ENCODE assay signal across 27 cellular contexts in the genomic region with DNA sequence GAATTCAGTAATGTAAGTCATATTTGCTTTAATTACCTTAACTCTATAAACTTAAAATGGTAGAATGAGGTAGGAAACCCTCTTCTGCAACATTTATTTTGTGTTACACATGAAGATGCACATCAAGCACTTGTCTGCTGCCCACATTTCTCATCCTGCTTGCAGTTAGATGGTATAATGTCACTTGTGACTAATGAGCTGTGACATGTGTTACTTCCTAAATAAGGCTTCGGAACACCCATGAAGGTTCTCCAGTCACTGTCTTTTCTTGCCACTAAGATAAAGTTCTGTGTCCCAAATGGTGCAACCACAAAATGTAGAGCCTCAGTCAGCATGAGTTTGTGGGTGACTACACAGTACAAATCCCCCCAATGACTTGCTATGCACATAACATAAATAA.
"Had no signal": no experiment of that assay in that cellular context is flagged by ENCODE, and none has a peak within 500 bp of the region (broad histone marks: within the 10 kb centered on the region; RNA-seq: fewer than 3 reads in every experiment).

No MANE protein-coding gene starts in this region.

- H3K27me3 ChIP-seq: adrenal gland, body of pancreas had no signal

- H3K4me3 ChIP-seq: adrenal gland, body of pancreas had no signal

- H3K27ac ChIP-seq: adrenal gland, body of pancreas, WERI-Rb-1 had no signal

- DNase-seq: activated CD4-positive, alpha-beta memory T cell treated with anti-CD3 and anti-CD28 coated beads, Interleukin-2, amount 10 ng/mL, durations not matched to agents 7 days and 5 days; activated CD4-positive, alpha-beta T cell treated with anti-CD3 and anti-CD28 coated beads for 36 hours; activated CD4-positive, alpha-beta T cell treated with anti-CD3 and anti-CD28 coated beads, Interleukin-2, amount 50 U/mL, for 1 hour; activated CD8-positive, alpha-beta memory T cell treated with anti-CD3 and anti-CD28 coated beads, Interleukin-2, amount 50 U/mL, for 4 hours; activated naive CD4-positive, alpha-beta T cell treated with anti-CD3 and anti-CD28 coated beads, Interleukin-2, amount 50 U/mL, for 16 hours; activated naive CD8-positive, alpha-beta T cell treated with anti-CD3 and anti-CD28 coated beads, Interleukin-2, amount 10 ng/mL, durations not matched to agents 7 days and 5 days; activated T-cell treated with anti-CD3 and anti-CD28 coated beads, Interleukin-2, amount 50 U/mL, for 72 hours; adrenal gland; anterior cingulate cortex; body of pancreas; central memory CD4-positive, alpha-beta T cell; Karpas-422; MM.1S; NCI-H1105; NCI-H1436 treated with DMSO at 0.1 percent for 48 hours; NCI-H187; NCI-H2081; NCI-H2171; NCI-H2227 treated with DMSO at 0.1 percent for 48 hours; NCI-H526; NCI-H82; SIG-M5; T-helper 17 cell; T-helper 9 cell; WERI-Rb-1 had no signal

- H3K27ac Mint-ChIP-seq: activated CD4-positive, alpha-beta memory T cell treated with anti-CD3 and anti-CD28 coated beads, Interleukin-2, amount 10 ng/mL, durations not matched to agents 7 days and 5 days; activated CD4-positive, alpha-beta T cell treated with anti-CD3 and anti-CD28 coated beads for 36 hours; activated naive CD8-positive, alpha-beta T cell treated with anti-CD3 and anti-CD28 coated beads, Interleukin-2, amount 10 ng/mL, durations not matched to agents 7 days and 5 days; activated T-cell treated with anti-CD3 and anti-CD28 coated beads, Interleukin-2, amount 50 U/mL, for 72 hours; activated T-helper 2 cell treated with anti-CD3 and anti-CD28 coated beads, Interferon-gamma antibody, Interleukin-2, Interleukin-4, amounts not matched to agents 10 μg/mL and 5 μg/mL and 100 μg/mL, durations not matched to agents 14 hours and 24 hours and 36 hours; T-helper 17 cell had no signal

- H3K36me3 Mint-ChIP-seq: activated naive CD8-positive, alpha-beta T cell treated with anti-CD3 and anti-CD28 coated beads, Interleukin-2, amount 10 ng/mL, durations not matched to agents 7 days and 5 days had no signal

- H3K4me1 Mint-ChIP-seq: activated CD4-positive, alpha-beta memory T cell treated with anti-CD3 and anti-CD28 coated beads, Interleukin-2, amount 10 ng/mL, durations not matched to agents 7 days and 5 days; activated naive CD8-positive, alpha-beta T cell treated with anti-CD3 and anti-CD28 coated beads, Interleukin-2, amount 10 ng/mL, durations not matched to agents 7 days and 5 days; T-helper 17 cell had no signal

- ATAC-seq: body of pancreas, T-helper 17 cell had no signal

- H3K27me3 Mint-ChIP-seq: activated CD4-positive, alpha-beta memory T cell treated with anti-CD3 and anti-CD28 coated beads, Interleukin-2, amount 10 ng/mL, durations not matched to agents 7 days and 5 days; activated CD4-positive, alpha-beta T cell treated with anti-CD3 and anti-CD28 coated beads for 36 hours; activated naive CD8-positive, alpha-beta T cell treated with anti-CD3 and anti-CD28 coated beads, Interleukin-2, amount 10 ng/mL, durations not matched to agents 7 days and 5 days had no signal

- H3K36me3 ChIP-seq: adrenal gland, WERI-Rb-1 had no signal

- H3K9me3 ChIP-seq: adrenal gland, body of pancreas had no signal

- H3K4me3 Mint-ChIP-seq: activated CD4-positive, alpha-beta memory T cell treated with anti-CD3 and anti-CD28 coated beads, Interleukin-2, amount 10 ng/mL, durations not matched to agents 7 days and 5 days; activated CD4-positive, alpha-beta T cell treated with anti-CD3 and anti-CD28 coated beads for 36 hours; activated naive CD8-positive, alpha-beta T cell treated with anti-CD3 and anti-CD28 coated beads, Interleukin-2, amount 10 ng/mL, durations not matched to agents 7 days and 5 days; activated T-cell treated with anti-CD3 and anti-CD28 coated beads, Interleukin-2, amount 50 U/mL, for 72 hours; T-helper 17 cell had no signal

- FAIRE-seq: bronchial epithelial cell had no signal

- H3K9me3 Mint-ChIP-seq: activated CD4-positive, alpha-beta memory T cell treated with anti-CD3 and anti-CD28 coated beads, Interleukin-2, amount 10 ng/mL, durations not matched to agents 7 days and 5 days; activated naive CD8-positive, alpha-beta T cell treated with anti-CD3 and anti-CD28 coated beads, Interleukin-2, amount 10 ng/mL, durations not matched to agents 7 days and 5 days; activated T-cell treated with anti-CD3 and anti-CD28 coated beads, Interleukin-2, amount 50 U/mL, for 72 hours; activated T-helper 2 cell treated with anti-CD3 and anti-CD28 coated beads, Interferon-gamma antibody, Interleukin-2, Interleukin-4, amounts not matched to agents 10 μg/mL and 5 μg/mL and 100 μg/mL, durations not matched to agents 14 hours and 24 hours and 36 hours had no signal
